In the genomic region with DNA sequence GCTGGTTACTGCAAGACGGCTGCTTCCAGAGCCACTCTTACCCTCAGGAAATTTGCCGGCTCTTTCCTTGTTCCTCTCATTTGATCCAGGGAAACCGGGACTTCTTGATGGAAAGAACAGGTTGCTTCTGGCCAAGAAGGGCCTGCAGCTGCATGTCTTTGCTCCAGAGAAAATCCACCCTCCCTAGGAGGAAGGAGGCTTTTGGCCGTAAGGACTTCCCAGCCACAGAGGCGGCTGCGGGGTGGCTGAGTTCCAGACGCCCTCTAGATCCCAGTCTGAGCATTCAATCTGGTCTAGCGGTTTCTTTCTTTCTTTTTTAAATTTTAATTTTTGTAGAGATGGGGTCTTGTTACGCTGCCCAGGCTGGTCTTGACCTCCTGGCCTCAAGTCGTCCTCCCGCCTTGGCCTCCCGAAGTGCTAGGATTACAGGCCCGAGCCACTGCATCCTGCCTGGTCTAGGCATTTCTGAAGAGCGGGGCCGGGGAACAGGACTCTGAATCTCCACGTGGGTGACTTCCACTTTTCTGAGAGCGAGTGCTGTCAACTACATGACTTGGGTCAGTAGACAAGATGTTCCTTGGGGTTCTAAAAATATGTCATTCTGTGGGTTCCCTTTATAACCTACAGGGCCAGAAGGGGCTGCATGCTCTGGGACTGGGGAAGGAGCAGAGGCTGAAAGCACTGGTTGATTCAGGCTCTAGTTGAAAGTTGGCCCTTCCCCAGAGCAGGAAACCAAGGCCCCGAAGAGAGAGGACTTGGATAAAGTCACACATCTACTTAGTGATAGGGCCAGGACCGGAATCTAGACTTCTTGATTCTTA, we compare ENCODE assay signal across 16 cellular contexts. TPM values are rescaled to one million over a fixed set of nuclear protein-coding genes. Genes with fewer than 3 reads are reported as not detected.
DNase-seq lines count a peak whose midpoint lies in the region; ATAC-seq and TF ChIP-seq lines count a peak whose summit lies in the region.
"Had no signal": no experiment of that assay in that cellular context is flagged by ENCODE, and none has a peak within 500 bp of the region (broad histone marks: within the 10 kb centered on the region; RNA-seq: fewer than 3 reads in every experiment).

No MANE protein-coding gene starts in this region.

- peaks cover 35% of the 10 kb centered on the region for H3K27me3 Mint-ChIP-seq in progenitor cell of endocrine pancreas

- DNase-seq in Panc1 (ENCODE audit: low read depth, low spot score) = no peak
- peak in 1 of 2 donors; percentile 61 for DNase-seq in fibroblast of lung (ENCODE audit: low read depth in 2 of 2)
- no peak for DNase-seq in lung (ENCODE audit: low spot score)
- DNase-seq in thoracic aorta (ENCODE audit: low spot score) = no peak
- DNase-seq in GM13977 (ENCODE audit: low spot score) = no peak
- DNase-seq in GM19238 (ENCODE audit: insufficient read length, low spot score) = no peak
- DNase-seq in progenitor cell of endocrine pancreas (ENCODE audit: low spot score, unreplicated experiment) = no peak
- DNase-seq: activated CD4-positive, alpha-beta T cell treated with anti-CD3 and anti-CD28 coated beads, Interleukin-2, amount 50 U/mL, for 1 hour; activated CD8-positive, alpha-beta memory T cell treated with anti-CD3 and anti-CD28 coated beads, Interleukin-2, amount 50 U/mL, for 48 hours; activated effector memory CD4-positive, alpha-beta T cell treated with Interleukin-2 at 50 U/mL for 16 hours; DMS79 treated with DMSO at 0.1 percent for 48 hours; NCI-H1092; NCI-H2081 treated with DMSO at 0.1 percent for 48 hours; NCI-H510A had no signal

- no peaks in the 10 kb centered on the region for H3K9me3 Mint-ChIP-seq in progenitor cell of endocrine pancreas (ENCODE audit: low read depth)

- H3K4me2 ChIP-seq in fibroblast of lung (ENCODE audit: extremely low read depth, insufficient read depth, low read length) = peak overlapping the region; percentile 40

- H3K4me3 Mint-ChIP-seq in progenitor cell of endocrine pancreas (ENCODE audit: low read depth) = no peak overlapping the region

- ATAC-seq in Panc1 (0 out of 2 replicates have a peak, but pooled peaks have one; percentile 8), lung (ENCODE audit: insufficient read depth, low FRiP score) (no peak), thoracic aorta (ENCODE audit: insufficient number of reproducible peaks, low FRiP score, low read depth) (no peak)

- peaks cover 53% of the 10 kb centered on the region for H3K79me2 ChIP-seq in fibroblast of lung (ENCODE audit: control insufficient read depth, insufficient read depth, low read length)

- CTCF ChIA-PET in Panc1 (lab: Charles Lee) = no interaction called here

- in situ Hi-C loops in Panc1 (cut with HindIII; ENCODE audit: low pct_unique_long_range_greater_than_20kb, low sequenced_read_pairs) = no loop called here
- in situ Hi-C loops in GM13977 (cut with MboI; ENCODE audit: low pct_unique_long_range_greater_than_20kb, low sequenced_read_pairs, unreplicated experiment) = no loop called here

- no TSS peak for BruUV-seq in Panc1 (replicated peaks; lab: Mats Ljungman, UMichigan)

- H3K27ac Mint-ChIP-seq in progenitor cell of endocrine pancreas = no peak overlapping the region

- H3K9ac ChIP-seq in fibroblast of lung (ENCODE audit: insufficient read depth, low read length) = peak overlapping the region; percentile 18

- H3K27me3 ChIP-seq in Panc1 (ENCODE audit: control insufficient read depth, insufficient read depth, low read length) (no peaks in the 10 kb centered on the region), fibroblast of lung (ENCODE audit: control insufficient read depth, insufficient read depth, low read length) (no peaks in the 10 kb centered on the region), lung (ENCODE audit: control insufficient read depth, insufficient read depth) (no peaks in the 10 kb centered on the region), thoracic aorta (replicated peaks; ENCODE audit: insufficient read depth) (no peaks in the 10 kb centered on the region)

- intact Hi-C loops in Panc1 (cut with micrococcal nuclease; ENCODE audit: unreplicated experiment) = no loop called here

- TF ChIP-seq CTCF in Panc1 (IDR thresholded peaks at IDR 0.05) = no peak
- peak in 1 of 2 donors; percentile 4 for TF ChIP-seq CTCF in fibroblast of lung (conservative IDR thresholded peaks at IDR 0.05 in 1 of 2, IDR thresholded peaks at IDR 0.05 in 1 of 2; ENCODE audit: low read depth in 1 of 2, low read length in 2 of 2)
- no peak for TF ChIP-seq CTCF in lung (IDR thresholded peaks at IDR 0.05; ENCODE audit: control extremely low read depth, extremely low read depth)
- TF ChIP-seq CTCF in thoracic aorta (IDR thresholded peaks at IDR 0.05) = no peak
- TF ChIP-seq CTCF in GM13977 (IDR thresholded peaks at IDR 0.05; ENCODE audit: extremely low read depth, insufficient read depth, missing control alignments) = no peak
- no peak for TF ChIP-seq CTCF in progenitor cell of endocrine pancreas (IDR thresholded peaks at IDR 0.05; ENCODE audit: unreplicated experiment)

- POLR2A ChIA-PET in Panc1 (lab: Charles Lee) = no interaction called here

- H3K4me1 ChIP-seq in Panc1 (ENCODE audit: control insufficient read depth, insufficient read depth, low read length) = peaks cover 5% of the 10 kb centered on the region; the same call in 1 of the 2 replicates
- peaks cover 11% of the 10 kb centered on the region for H3K4me1 ChIP-seq in fibroblast of lung (ENCODE audit: control insufficient read depth, extremely low read depth, insufficient read depth, low read length)
- H3K4me1 ChIP-seq in lung (ENCODE audit: control insufficient read depth in 2 of 2, insufficient read depth in 2 of 2, low read length in 2 of 2) = peaks cover 0 to 4% of the 10 kb centered on the region in 2 donors
- peaks cover 5 to 38% of the 10 kb centered on the region in 2 donors for H3K4me1 ChIP-seq in thoracic aorta (ENCODE audit: control insufficient read depth in 1 of 2, low read depth in 2 of 2)

- H3K9me3 ChIP-seq in Panc1 (ENCODE audit: control insufficient read depth, insufficient read depth, low read depth, low read length) = no peaks in the 10 kb centered on the region
- no peaks in the 10 kb centered on the region for H3K9me3 ChIP-seq in fibroblast of lung (ENCODE audit: control insufficient read depth, insufficient read depth, low read depth, low read length)
- no peaks in the 10 kb centered on the region for H3K9me3 ChIP-seq in lung (ENCODE audit: control insufficient read depth in 2 of 2, insufficient read depth in 1 of 2, low read length in 1 of 2)
- H3K9me3 ChIP-seq in thoracic aorta = no peaks in the 10 kb centered on the region

- H3K27ac ChIP-seq in Panc1 (ENCODE audit: low read length) (no peak overlapping the region), fibroblast of lung (ENCODE audit: insufficient read depth, low read length) (peak overlapping the region; percentile 19), lung (ENCODE audit: low read depth in 1 of 2, low read length in 1 of 2) (peak overlapping the region; percentile 30 to 43), thoracic aorta (peak overlapping the region in 1 of 2 donors; percentile 35)

- no peaks in the 10 kb centered on the region for H4K20me1 ChIP-seq in fibroblast of lung (ENCODE audit: control insufficient read depth, extremely low read depth, insufficient read depth, low read length)

- 75 to 85% methylated on average over 19 of the region's 19 CpGs for WGBS in lung, 2 donors

- H2AFZ ChIP-seq in fibroblast of lung (ENCODE audit: low read length) = no peak overlapping the region

- H3K4me1 Mint-ChIP-seq in progenitor cell of endocrine pancreas (ENCODE audit: low read depth) = no peaks in the 10 kb centered on the region

- H3K4me3 ChIP-seq in Panc1 (ENCODE audit: low read depth in 2 of 2, low read length in 2 of 2) (no peak overlapping the region), fibroblast of lung (replicated peaks in 1 of 4; ENCODE audit: control extremely low read depth in 1 of 4, insufficient read depth in 1 of 4, low read depth in 3 of 4, low read length in 4 of 4) (peak overlapping the region in 1 of 4 experiments; percentile 4), lung (no peak overlapping the region), thoracic aorta (peak overlapping the region; percentile 35)

- no peaks in the 10 kb centered on the region for H3K36me3 ChIP-seq in Panc1 (ENCODE audit: control insufficient read depth, insufficient read depth, low read length)
- H3K36me3 ChIP-seq in fibroblast of lung (ENCODE audit: control insufficient read depth, insufficient read depth, low read length) = peaks cover 23% of the 10 kb centered on the region
- H3K36me3 ChIP-seq in lung (ENCODE audit: control insufficient read depth in 2 of 2, insufficient read depth in 2 of 2, low read length in 2 of 2) = peaks cover 5 to 6% of the 10 kb centered on the region in 2 donors
- H3K36me3 ChIP-seq in thoracic aorta = peaks cover 14% of the 10 kb centered on the region

- H3K36me3 Mint-ChIP-seq in progenitor cell of endocrine pancreas (ENCODE audit: insufficient read depth) = no peaks in the 10 kb centered on the region

RNA-seq across cellular contexts. Expression of a gene that starts 9.7 kb away (rescaled TPM):
- total RNA-seq in Panc1 (2021; ENCODE audit: unreplicated experiment) (39.9 TPM), fibroblast of lung (23.4 and 24.9 TPM in 2 replicates), lung (10 to 100 TPM; 17.6 to 22.9 TPM), thoracic aorta (10 to 100 TPM; 10.8 to 14.1 TPM), progenitor cell of endocrine pancreas (1.2 TPM in 2 replicates)
- 44.4 TPM for polyA plus RNA-seq in Panc1 (2012; ENCODE audit: insufficient read length)
- polyA plus RNA-seq in fibroblast of lung (14.9 and 18.2 TPM in 2 replicates), lung (1 to 10 TPM; 4.4 to 9.0 TPM)
- 22.3 and 26.8 TPM in 2 replicates for polyA plus RNA-seq in fibroblast of lung (2012)
- polyA minus RNA-seq in fibroblast of lung (ENCODE audit: low replicate concordance) = 54.4 and 58.7 TPM in 2 replicates

RNA-seq across cellular contexts. Expression of a gene that starts 29.7 kb away (rescaled TPM):
- total RNA-seq in Panc1 (2021; ENCODE audit: unreplicated experiment) (0.15 TPM), fibroblast of lung (8.5 and 15.0 TPM in 2 replicates), lung (10 to 100 TPM; 11.3 to 47.7 TPM), thoracic aorta (10 to 100 TPM in 1 of 2 donors, 1 to 10 TPM in 1; 5.3 to 17.6 TPM), progenitor cell of endocrine pancreas (0.22 and 0.40 TPM in 2 replicates)
- 0.12 TPM for polyA plus RNA-seq in Panc1 (2012; ENCODE audit: insufficient read length)
- polyA plus RNA-seq in fibroblast of lung (17.5 and 18.8 TPM in 2 replicates), lung (10 to 100 TPM; 18.3 to 25.9 TPM)
- polyA plus RNA-seq in fibroblast of lung (2012) = 19.6 and 21.9 TPM in 2 replicates
- polyA minus RNA-seq in fibroblast of lung (ENCODE audit: low replicate concordance) = 16.6 and 17.2 TPM in 2 replicates
- total RNA-seq: dermis microvascular lymphatic vessel endothelial cell, epithelial cell of proximal tubule had no signal
